Comparison of ENCODE assay signal across 13 cellular contexts in genomic region chr17:2250140-2251095, GRCh38. TPM values are rescaled to one million over a fixed set of nuclear protein-coding genes. Genes with fewer than 3 reads are reported as not detected.
DNase-seq lines count a peak whose midpoint lies in the region; ATAC-seq and TF ChIP-seq lines count a peak whose summit lies in the region.
"Had no signal": no experiment of that assay in that cellular context is flagged by ENCODE, and none has a peak within 500 bp of the region (broad histone marks: within the 10 kb centered on the region; RNA-seq: fewer than 3 reads in every experiment).

No MANE protein-coding gene starts in this region.

- H3K4me1 Mint-ChIP-seq in activated T-cell treated with anti-CD3 and anti-CD28 coated beads, Interleukin-2, amount 50 U/mL, for 72 hours (ENCODE audit: low read depth), result peaks cover 90% of the 10 kb centered on the region
- peaks cover 8% of the 10 kb centered on the region for H3K4me1 Mint-ChIP-seq in mesothelial cell of epicardium

- H3K36me3 Mint-ChIP-seq in activated T-cell treated with anti-CD3 and anti-CD28 coated beads, Interleukin-2, amount 50 U/mL, for 72 hours (ENCODE audit: insufficient read depth in 2 of 2), result peaks cover 24% of the 10 kb centered on the region in 2 donors
- peaks cover 21% of the 10 kb centered on the region for H3K36me3 Mint-ChIP-seq in mesothelial cell of epicardium

- TF ChIP-seq CTCF in mesothelial cell of epicardium (IDR thresholded peaks at IDR 0.05; ENCODE audit: unreplicated experiment) (no peak), foreskin keratinocyte (conservative IDR thresholded peaks at IDR 0.05) (no peak)

- H3K27ac Mint-ChIP-seq in activated T-cell treated with anti-CD3 and anti-CD28 coated beads, Interleukin-2, amount 50 U/mL, for 72 hours, result peak overlapping the region; percentile 93
- peak overlapping the region; percentile 17 for H3K27ac Mint-ChIP-seq in mesothelial cell of epicardium
- H3K27ac Mint-ChIP-seq: type B pancreatic cell had no signal

- no peaks in the 10 kb centered on the region for H3K27me3 ChIP-seq in foreskin keratinocyte

- CTCF ChIA-PET in HEK293T (lab: Yijun Ruan, JAX), result no interaction called here

- peak; percentile 36 to 53 for ATAC-seq in activated T-cell treated with anti-CD3 and anti-CD28 coated beads, Interleukin-2, amount 50 U/mL, for 72 hours (replicated peaks in 1 of 2)
- ATAC-seq in foreskin keratinocyte (no peak), HG02623 (IDR thresholded peaks at IDR 0.05; ENCODE audit: unreplicated experiment) (no peak)

- peak overlapping the region; percentile 63 to 67 for H3K4me3 Mint-ChIP-seq in activated T-cell treated with anti-CD3 and anti-CD28 coated beads, Interleukin-2, amount 50 U/mL, for 72 hours
- no peak overlapping the region for H3K4me3 Mint-ChIP-seq in mesothelial cell of epicardium
- H3K4me3 Mint-ChIP-seq: type B pancreatic cell had no signal

- no peaks in the 10 kb centered on the region for H3K27me3 Mint-ChIP-seq in activated T-cell treated with anti-CD3 and anti-CD28 coated beads, Interleukin-2, amount 50 U/mL, for 72 hours (ENCODE audit: low read depth)
- no peaks in the 10 kb centered on the region for H3K27me3 Mint-ChIP-seq in mesothelial cell of epicardium (ENCODE audit: low read depth)
- H3K27me3 Mint-ChIP-seq: type B pancreatic cell had no signal

- no peak overlapping the region for H3K27ac ChIP-seq in foreskin keratinocyte
- H3K27ac ChIP-seq: SK-N-MC had no signal

- POLR2A ChIA-PET in HEK293T (lab: Yijun Ruan, JAX), result no interaction called here

- peaks cover 0 to 1% of the 10 kb centered on the region in 2 donors for H3K9me3 Mint-ChIP-seq in activated T-cell treated with anti-CD3 and anti-CD28 coated beads, Interleukin-2, amount 50 U/mL, for 72 hours
- H3K9me3 Mint-ChIP-seq in mesothelial cell of epicardium, result peaks cover 5% of the 10 kb centered on the region
- H3K9me3 Mint-ChIP-seq: type B pancreatic cell had no signal

- no peaks in the 10 kb centered on the region for H3K4me1 ChIP-seq in foreskin keratinocyte

- peak; percentile 90 for DNase-seq in A172 (ENCODE audit: low spot score)
- peak; percentile 91 for DNase-seq in NCI-H226
- DNase-seq in activated T-cell treated with anti-CD3 and anti-CD28 coated beads, Interleukin-2, amount 50 U/mL, for 72 hours, result peak; percentile 53 to 55
- no peak for DNase-seq in mesothelial cell of epicardium (ENCODE audit: low spot score in 2 of 2, unreplicated experiment in 2 of 2)
- DNase-seq in foreskin keratinocyte, result no peak
- DNase-seq in NCI-H1417 (lab: John Stamatoyannopoulos, UW), result no peak
- DNase-seq in HEK293T (ENCODE audit: extremely low spot score), result no peak
- DNase-seq: hypothalamus, NCI-H1092 treated with DMSO at 0.1 percent for 48 hours, NCI-H82 had no signal

TF ChIP-seq in HEK293T, 16 proteins besides CTCF, POLR2A, EP300 and RAD21:
- no peak for TF ChIP-seq ELF4 (IDR thresholded peaks at IDR 0.05)
- TF ChIP-seq, protein P1, sequence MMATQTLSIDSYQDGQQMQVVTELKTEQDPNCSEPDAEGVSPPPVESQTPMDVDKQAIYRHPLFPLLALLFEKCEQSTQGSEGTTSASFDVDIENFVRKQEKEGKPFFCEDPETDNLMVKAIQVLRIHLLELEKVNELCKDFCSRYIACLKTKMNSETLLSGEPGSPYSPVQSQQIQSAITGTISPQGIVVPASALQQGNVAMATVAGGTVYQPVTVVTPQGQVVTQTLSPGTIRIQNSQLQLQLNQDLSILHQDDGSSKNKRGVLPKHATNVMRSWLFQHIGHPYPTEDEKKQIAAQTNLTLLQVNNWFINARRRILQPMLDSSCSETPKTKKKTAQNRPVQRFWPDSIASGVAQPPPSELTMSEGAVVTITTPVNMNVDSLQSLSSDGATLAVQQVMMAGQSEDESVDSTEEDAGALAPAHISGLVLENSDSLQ (IDR thresholded peaks at IDR 0.05), result no peak
- no peak for TF ChIP-seq FOXK2 (IDR thresholded peaks at IDR 0.05)
- TF ChIP-seq CTBP1 (IDR thresholded peaks at IDR 0.05; ENCODE audit: borderline replicate concordance), result no peak
- TF ChIP-seq NFRKB (IDR thresholded peaks at IDR 0.05), result no peak

RNA-seq across cellular contexts. Expression of gene SMG6, which starts 53.2 kb away (rescaled TPM):
- 15.1 and 21.4 TPM in 2 replicates for total RNA-seq in A172 (2014; rRNA removed; shearing (Covaris generic))
- 10 to 100 TPM; 47.3 to 54.1 TPM for total RNA-seq in activated T-cell treated with anti-CD3 and anti-CD28 coated beads, Interleukin-2, amount 50 U/mL, for 72 hours
- 55.4 to 58.3 TPM (median 58.3 TPM) in 3 replicates for total RNA-seq in mesothelial cell of epicardium
- total RNA-seq in foreskin keratinocyte, result 18.5 and 19.9 TPM in 2 replicates
- polyA plus RNA-seq in foreskin keratinocyte, result 19.1 and 22.0 TPM in 2 replicates

RNA-seq across cellular contexts. Expression of gene SRR, which starts 53.3 kb away (rescaled TPM):
- 13.6 and 41.2 TPM in 2 replicates for total RNA-seq in A172 (2014; rRNA removed; shearing (Covaris generic))
- total RNA-seq in activated T-cell treated with anti-CD3 and anti-CD28 coated beads, Interleukin-2, amount 50 U/mL, for 72 hours, result 10 to 100 TPM; 20.9 to 26.8 TPM
- total RNA-seq in mesothelial cell of epicardium (13.4 to 17.6 TPM (median 16.0 TPM) in 3 replicates), foreskin keratinocyte (9.4 and 13.5 TPM in 2 replicates)
- 10.5 and 11.5 TPM in 2 replicates for polyA plus RNA-seq in foreskin keratinocyte

Comparison
In these comparisons a context has a peak if more than half of its experiments do, and no peak if none do; other contexts are left out.
1. DNase-seq: peak in A172 (single experiment), NCI-H226 (single experiment) and activated T-cell treated with anti-CD3 and anti-CD28 coated beads, Interleukin-2, amount 50 U/mL, for 72 hours (2 of 2); none in mesothelial cell of epicardium (0 of 2), foreskin keratinocyte (0 of 2), NCI-H1417 (0 of 3) and HEK293T (single experiment).
2. ATAC-seq: peak in activated T-cell treated with anti-CD3 and anti-CD28 coated beads, Interleukin-2, amount 50 U/mL, for 72 hours (2 of 2); none in foreskin keratinocyte (single experiment) and HG02623 (single experiment).